ENCODE assay signal across 8 cellular contexts in genomic region chr1:228166170-228166936, GRCh38. TPM values are rescaled to one million over a fixed set of nuclear protein-coding genes. Genes with fewer than 3 reads are reported as not detected.
DNase-seq lines count a peak whose midpoint lies in the region; ATAC-seq and TF ChIP-seq lines count a peak whose summit lies in the region.

No MANE protein-coding gene starts in this region.

- peak overlapping the region; percentile 85 for H3K4me3 ChIP-seq in DOHH2 (ENCODE audit: low read length)
- H3K4me3 ChIP-seq in adrenal gland, result peak overlapping the region in 2 of 4 donors; percentile 65 to 85
- peak overlapping the region; percentile 33 to 83 (median 78) for H3K4me3 ChIP-seq in heart right ventricle

- H3K9me3 ChIP-seq in DOHH2 (ENCODE audit: control insufficient read depth, insufficient read depth, low read length) (no peaks in the 10 kb centered on the region), adrenal gland (replicated peaks in 1 of 3) (no peaks in the 10 kb centered on the region), heart right ventricle (no peaks in the 10 kb centered on the region)

- H3K27me3 ChIP-seq in DOHH2 (ENCODE audit: control insufficient read depth, low read length) (no peaks in the 10 kb centered on the region), adrenal gland (no peaks in the 10 kb centered on the region), heart right ventricle (peaks cover 0 to 17% (median 0%) of the 10 kb centered on the region in 7 donors)

- WGBS in adrenal gland, 4 donors, result 8 to 29% (median 15%) methylated on average over 9 to 26 of the region's 26 CpGs
- 13 to 14% methylated on average over 26 of the region's 26 CpGs for WGBS in heart right ventricle, 2 donors

- peak overlapping the region; percentile 97 for H3K4me2 ChIP-seq in DOHH2 (ENCODE audit: low read length)

- H3F3A ChIP-seq in DOHH2 (ENCODE audit: control insufficient read depth, insufficient read depth), result no peaks in the 10 kb centered on the region

- peak in 1 of 2 donors; percentile 0 for TF ChIP-seq POLR2A in adrenal gland (IDR thresholded peaks at IDR 0.05)

- H3K4me1 ChIP-seq in DOHH2 (ENCODE audit: control insufficient read depth, low read length), result peaks cover 15% of the 10 kb centered on the region
- H3K4me1 ChIP-seq in adrenal gland (replicated peaks in 1 of 2), result peaks cover 0 to 8% of the 10 kb centered on the region in 2 donors
- H3K4me1 ChIP-seq in heart right ventricle, result peaks cover 16 to 57% (median 45%) of the 10 kb centered on the region in 9 donors

- CTCF ChIA-PET in RWPE1 (lab: Yijun Ruan, JAX), result interaction anchor here (0.6 to 1.8 kb wide), 10 partner anchors 18 to 656 kb away, joined by 3 to 7 read pairs (median 4); partner anchors contain the start of genes GUK1 and MRPL55

- no peaks in the 10 kb centered on the region for H3K9me2 ChIP-seq in DOHH2 (replicated peaks; ENCODE audit: control insufficient read depth, low read length)

- TF ChIP-seq CTCF in DOHH2 (IDR thresholded peaks at IDR 0.05; ENCODE audit: low read depth, low read length, poor library complexity, severe bottlenecking) (peak; percentile 61), RWPE1 (conservative IDR thresholded peaks at IDR 0.05; ENCODE audit: low read depth) (no peak), adrenal gland (IDR thresholded peaks at IDR 0.05) (peak in 5 of 6 experiments; percentile 27 to 58 (median 34)), heart right ventricle (IDR thresholded peaks at IDR 0.05) (peak in 7 of 9 donors; percentile 16 to 58 (median 49))

- H3K36me3 ChIP-seq in DOHH2 (ENCODE audit: control insufficient read depth, low read length) (no peaks in the 10 kb centered on the region), adrenal gland (replicated peaks in 1 of 2) (no peaks in the 10 kb centered on the region), heart right ventricle (peaks cover 0 to 13% (median 0%) of the 10 kb centered on the region in 9 donors)

- ATAC-seq in GM21381 (IDR thresholded peaks at IDR 0.05; ENCODE audit: unreplicated experiment) (peak; percentile 18), heart right ventricle (peak; percentile 1 to 83 (median 39))

- POLR2A ChIA-PET in RWPE1 (lab: Yijun Ruan, JAX; ENCODE audit: low non-redundant PET), result interaction anchor here (0.5 to 1.7 kb wide), 6 partner anchors 15 to 319 kb away, joined by 3 to 7 read pairs (median 4); partner anchors contain the start of gene GUK1

- H3K27ac ChIP-seq in DOHH2 (ENCODE audit: low read depth, low read length) (0 out of 2 replicates have a peak overlapping the region, but pooled peaks have one; percentile 85), RWPE1 (peak overlapping the region; percentile 100), adrenal gland (peak overlapping the region; percentile 98 to 100 (median 99)), heart right ventricle (peak overlapping the region; percentile 94 to 100 (median 100))

- intact Hi-C loops in adrenal gland (cut with DNase I), result no loop called here
- intact Hi-C loops in heart right ventricle (cut with DNase I), result loop anchor here in 6 of 10 donors (5.0 kb wide), 2 partner anchors 34 to 41 kb away; partner anchors contain the start of gene OBSCN (in 5 of the 6)
- intact Hi-C loops in posterior vena cava (cut with DNase I), result no loop called here

- DNase-seq in HS-27A (ENCODE audit: low read depth), result peak; percentile 8
- DNase-seq in RWPE1 (ENCODE audit: low spot score), result peak; percentile 25
- peak; percentile 83 to 95 (median 88) for DNase-seq in adrenal gland
- peak; percentile 64 to 84 for DNase-seq in heart right ventricle
- DNase-seq in posterior vena cava (ENCODE audit: low spot score), result peak; percentile 89
- DNase-seq in NCI-H526 treated with DMSO at 0.1 percent for 48 hours (lab: John Stamatoyannopoulos, UW), result no peak

- H3K79me2 ChIP-seq in DOHH2 (ENCODE audit: control insufficient read depth, low read length), result peaks cover 28% of the 10 kb centered on the region

- peaks cover 6% of the 10 kb centered on the region; the same call in 1 of the 2 replicates for H4K20me1 ChIP-seq in DOHH2 (ENCODE audit: control insufficient read depth, insufficient read depth, low read depth, low read length)

RNA-seq across cellular contexts. Expression of gene IBA57, which starts 0.7 kb away (rescaled TPM):
- total RNA-seq in adrenal gland, result 10 to 100 TPM; 10.7 to 40.6 (median 17.8) TPM
- 1 to 10 TPM; 1.4 to 3.8 (median 2.9) TPM for polyA plus RNA-seq in adrenal gland
- 10 to 100 TPM in 9 of 10 donors, 1 to 10 TPM in 1; 9.3 to 20.3 (median 17.2) TPM for total RNA-seq in heart right ventricle
- polyA plus RNA-seq in heart right ventricle, result 1 to 10 TPM; 2.8 to 6.7 TPM
- 1 to 10 TPM; 7.4 to 7.8 TPM for total RNA-seq in posterior vena cava

RNA-seq across cellular contexts. Expression of gene GJC2, which starts 16.6 kb away (rescaled TPM):
- total RNA-seq in adrenal gland (1 to 10 TPM in 7 of 8 donors, under 1 TPM in 1; 0.87 to 4.1 (median 1.3) TPM), heart right ventricle (1 to 10 TPM in 7 of 10 donors, under 1 TPM in 3; 0.61 to 1.5 (median 1.2) TPM), posterior vena cava (1 to 10 TPM; 6.9 to 8.2 TPM)
- polyA plus RNA-seq in adrenal gland (1 to 10 TPM in 2 of 3 donors, under 1 TPM in 1; 0.05 to 2.1 (median 1.8) TPM), heart right ventricle (1 to 10 TPM; 1.0 to 1.4 TPM)

RNA-seq across cellular contexts. Expression of gene GUK1, which starts 26.3 kb away (rescaled TPM):
- 100 to 1,000 TPM; 162 to 427 (median 236) TPM for total RNA-seq in adrenal gland
- polyA plus RNA-seq in adrenal gland, result 100 to 1,000 TPM in 2 of 3 donors, 10 to 100 TPM in 1; 42.3 to 414 (median 388) TPM
- total RNA-seq in heart right ventricle, result 100 to 1,000 TPM; 121 to 207 (median 159) TPM
- polyA plus RNA-seq in heart right ventricle, result 100 to 1,000 TPM; 275 to 474 TPM
- total RNA-seq in posterior vena cava, result 100 to 1,000 TPM; 220 to 234 TPM

RNA-seq across cellular contexts. Expression of gene OBSCN, which starts 41.5 kb away (rescaled TPM):
- total RNA-seq in adrenal gland, result 10 to 100 TPM in 1 of 8 donors, 1 to 10 TPM in 7; 2.5 to 10.2 (median 6.7) TPM
- polyA plus RNA-seq in adrenal gland, result 10 to 100 TPM in 1 of 3 donors, 1 to 10 TPM in 1, under 1 TPM in 1; 0.90 to 18.0 (median 6.3) TPM
- 100 to 1,000 TPM; 285 to 541 (median 407) TPM for total RNA-seq in heart right ventricle
- 100 to 1,000 TPM; 176 to 639 TPM for polyA plus RNA-seq in heart right ventricle
- 1 to 10 TPM; 3.5 to 6.3 TPM for total RNA-seq in posterior vena cava

RNA-seq across cellular contexts. Expression of gene MRPL55, which starts 57.3 kb away (rescaled TPM):
- total RNA-seq in adrenal gland (100 to 1,000 TPM in 2 of 8 donors, 10 to 100 TPM in 6; 56.4 to 120 (median 70.8) TPM), heart right ventricle (10 to 100 TPM; 38.0 to 65.2 (median 46.3) TPM), posterior vena cava (10 to 100 TPM; 30.0 to 30.9 TPM)
- polyA plus RNA-seq in adrenal gland (100 to 1,000 TPM in 2 of 3 donors, 10 to 100 TPM in 1; 25.1 to 309 (median 303) TPM), heart right ventricle (100 to 1,000 TPM; 113 to 174 TPM)

Comparison
In these comparisons a context has a peak if more than half of its experiments do, and no peak if none do; other contexts are left out.
1. intact Hi-C loops: an anchor here in heart right ventricle (5.0 kb wide); none called in adrenal gland and posterior vena cava.